In the genomic region with DNA sequence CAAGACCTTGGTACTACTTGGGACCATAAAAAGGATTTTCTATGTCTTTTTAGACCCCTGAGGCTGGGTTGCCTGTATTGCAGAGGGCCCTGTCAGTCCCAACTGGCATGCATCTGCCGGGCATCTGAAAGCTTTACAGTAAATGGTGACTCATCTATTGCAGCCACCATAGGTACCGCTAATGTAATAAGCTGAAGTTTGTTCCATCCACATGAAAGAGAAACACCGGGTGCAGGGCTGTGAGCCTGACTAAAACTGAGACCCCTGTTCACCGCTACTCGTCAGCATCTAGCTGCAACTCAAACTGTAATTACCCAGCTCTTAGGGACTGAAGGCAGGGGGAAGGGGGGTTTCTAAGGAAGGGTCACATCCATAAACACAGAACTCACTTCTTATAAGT, we compare ENCODE assay signal across 1 cellular context.
TF ChIP-seq lines count a peak whose summit lies in the region.

No MANE protein-coding gene starts in this region.

TF ChIP-seq in HCT116, 20 proteins besides CTCF, POLR2A, EP300 and RAD21 (continued from another document):
- TF ChIP-seq, protein P1, sequence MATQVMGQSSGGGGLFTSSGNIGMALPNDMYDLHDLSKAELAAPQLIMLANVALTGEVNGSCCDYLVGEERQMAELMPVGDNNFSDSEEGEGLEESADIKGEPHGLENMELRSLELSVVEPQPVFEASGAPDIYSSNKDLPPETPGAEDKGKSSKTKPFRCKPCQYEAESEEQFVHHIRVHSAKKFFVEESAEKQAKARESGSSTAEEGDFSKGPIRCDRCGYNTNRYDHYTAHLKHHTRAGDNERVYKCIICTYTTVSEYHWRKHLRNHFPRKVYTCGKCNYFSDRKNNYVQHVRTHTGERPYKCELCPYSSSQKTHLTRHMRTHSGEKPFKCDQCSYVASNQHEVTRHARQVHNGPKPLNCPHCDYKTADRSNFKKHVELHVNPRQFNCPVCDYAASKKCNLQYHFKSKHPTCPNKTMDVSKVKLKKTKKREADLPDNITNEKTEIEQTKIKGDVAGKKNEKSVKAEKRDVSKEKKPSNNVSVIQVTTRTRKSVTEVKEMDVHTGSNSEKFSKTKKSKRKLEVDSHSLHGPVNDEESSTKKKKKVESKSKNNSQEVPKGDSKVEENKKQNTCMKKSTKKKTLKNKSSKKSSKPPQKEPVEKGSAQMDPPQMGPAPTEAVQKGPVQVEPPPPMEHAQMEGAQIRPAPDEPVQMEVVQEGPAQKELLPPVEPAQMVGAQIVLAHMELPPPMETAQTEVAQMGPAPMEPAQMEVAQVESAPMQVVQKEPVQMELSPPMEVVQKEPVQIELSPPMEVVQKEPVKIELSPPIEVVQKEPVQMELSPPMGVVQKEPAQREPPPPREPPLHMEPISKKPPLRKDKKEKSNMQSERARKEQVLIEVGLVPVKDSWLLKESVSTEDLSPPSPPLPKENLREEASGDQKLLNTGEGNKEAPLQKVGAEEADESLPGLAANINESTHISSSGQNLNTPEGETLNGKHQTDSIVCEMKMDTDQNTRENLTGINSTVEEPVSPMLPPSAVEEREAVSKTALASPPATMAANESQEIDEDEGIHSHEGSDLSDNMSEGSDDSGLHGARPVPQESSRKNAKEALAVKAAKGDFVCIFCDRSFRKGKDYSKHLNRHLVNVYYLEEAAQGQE (IDR thresholded peaks at IDR 0.05; ENCODE audit: low read depth), result no peak
- TF ChIP-seq FOSL1 (IDR thresholded peaks at IDR 0.05; ENCODE audit: low read depth) (peak; percentile 71), CBX3 (IDR thresholded peaks at IDR 0.05; ENCODE audit: low read depth) (no peak), TCF7L2 (IDR thresholded peaks at IDR 0.05; ENCODE audit: borderline replicate concordance, extremely low read depth, insufficient read depth, insufficient read length) (peak; percentile 87), SIN3A (IDR thresholded peaks at IDR 0.05; ENCODE audit: low read depth) (no peak), EZH2phosphoT487 (IDR thresholded peaks at IDR 0.05; ENCODE audit: borderline replicate concordance) (no peak), ELF1 (IDR thresholded peaks at IDR 0.05; ENCODE audit: borderline replicate concordance, low read depth) (no peak), POLR2AphosphoS5 (IDR thresholded peaks at IDR 0.05; ENCODE audit: low read depth, low read length) (no peak), YY1 (IDR thresholded peaks at IDR 0.05; ENCODE audit: extremely low read depth, insufficient replicate concordance, low read depth, low read length) (no peak), EGR1 (IDR thresholded peaks at IDR 0.05; ENCODE audit: low read depth) (no peak), ZNF274 (IDR thresholded peaks at IDR 0.05; ENCODE audit: low read depth, low read length) (no peak), CEBPB (IDR thresholded peaks at IDR 0.05; ENCODE audit: low read depth) (peak; percentile 62; the same call in 1 of the 2 replicates), SP1 (IDR thresholded peaks at IDR 0.05; ENCODE audit: low read depth) (peak; percentile 57), ZFX (IDR thresholded peaks at IDR 0.05) (no peak), JUND (IDR thresholded peaks at IDR 0.05) (peak; percentile 80)
- TF ChIP-seq, protein P2, sequence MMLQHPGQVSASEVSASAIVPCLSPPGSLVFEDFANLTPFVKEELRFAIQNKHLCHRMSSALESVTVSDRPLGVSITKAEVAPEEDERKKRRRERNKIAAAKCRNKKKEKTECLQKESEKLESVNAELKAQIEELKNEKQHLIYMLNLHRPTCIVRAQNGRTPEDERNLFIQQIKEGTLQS (IDR thresholded peaks at IDR 0.05), result no peak
- TF ChIP-seq, protein P3, sequence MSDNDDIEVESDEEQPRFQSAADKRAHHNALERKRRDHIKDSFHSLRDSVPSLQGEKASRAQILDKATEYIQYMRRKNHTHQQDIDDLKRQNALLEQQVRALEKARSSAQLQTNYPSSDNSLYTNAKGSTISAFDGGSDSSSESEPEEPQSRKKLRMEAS (IDR thresholded peaks at IDR 0.05), result peak; percentile 26; the same call in 1 of the 2 replicates
